ENCODE assay signal across 25 cellular contexts in genomic region chr10:51419416-51420093, GRCh38.
DNase-seq lines count a peak whose midpoint lies in the region; ATAC-seq, FAIRE-seq and TF ChIP-seq lines count a peak whose summit lies in the region.
"Had no signal": no experiment of that assay in that cellular context is flagged by ENCODE, and none has a peak within 500 bp of the region (broad histone marks: within the 10 kb centered on the region; RNA-seq: fewer than 3 reads in every experiment).

No MANE protein-coding gene starts in this region.

- peak overlapping the region in 1 of 2 donors; percentile 3 for H3K27ac Mint-ChIP-seq in activated naive CD4-positive, alpha-beta T cell treated with anti-CD3 and anti-CD28 coated beads, Interleukin-2, amount 50 U/mL, for 72 hours
- H3K27ac Mint-ChIP-seq: CD14-positive monocyte; CD4-positive, alpha-beta T cell; CD8-positive, alpha-beta memory T cell; GM23338; H9 had no signal

- H3K79me2 ChIP-seq in K562 (ENCODE audit: control insufficient read depth, insufficient read depth, low read length) = no peaks in the 10 kb centered on the region

- no peak for TF ChIP-seq CTCF in K562 (IDR thresholded peaks at IDR 0.05 in 2 of 3, conservative IDR thresholded peaks at IDR 0.05 in 1 of 3; ENCODE audit: insufficient read depth in 2 of 3, low read depth in 1 of 3, low read length in 3 of 3)
- TF ChIP-seq CTCF in heart left ventricle (IDR thresholded peaks at IDR 0.05) = no peak
- no peak for TF ChIP-seq CTCF in psoas muscle (IDR thresholded peaks at IDR 0.05)

- H3K36me3 ChIP-seq in K562 (ENCODE audit: control insufficient read depth, insufficient read depth, low read length) (no peaks in the 10 kb centered on the region), heart left ventricle (no peaks in the 10 kb centered on the region), psoas muscle (ENCODE audit: insufficient read depth in 1 of 2, low read depth in 1 of 2) (no peaks in the 10 kb centered on the region)
- H3K36me3 ChIP-seq: BE2C; BLaER1 treated with 17β-estradiol and CSF1 and Interleukin-3, amounts not matched to agents 10 nM and 100 nM had no signal

- H3K4me2 ChIP-seq in K562 (ENCODE audit: insufficient read depth, low read length) = no peak overlapping the region
- H3K4me2 ChIP-seq: A549; BLaER1 treated with 17β-estradiol and CSF1 and Interleukin-3, amounts not matched to agents 10 nM and 100 nM; GM23338 had no signal

- no peak for TF ChIP-seq EP300 in K562 (IDR thresholded peaks at IDR 0.05; ENCODE audit: low read length)

- no peaks in the 10 kb centered on the region for H3K27me3 ChIP-seq in K562 (ENCODE audit: control insufficient read depth in 2 of 2, insufficient read depth in 2 of 2, low read length in 2 of 2)
- no peaks in the 10 kb centered on the region for H3K27me3 ChIP-seq in heart left ventricle
- no peaks in the 10 kb centered on the region for H3K27me3 ChIP-seq in psoas muscle (ENCODE audit: insufficient read depth in 3 of 3, low read length in 2 of 3)
- H3K27me3 ChIP-seq: BE2C; BLaER1 treated with 17β-estradiol and CSF1 and Interleukin-3, amounts not matched to agents 10 nM and 100 nM had no signal

- H3K4me3 ChIP-seq in K562 (no peak overlapping the region), heart left ventricle (no peak overlapping the region), psoas muscle (no peak overlapping the region)
- H3K4me3 ChIP-seq: A549; BLaER1 treated with 17β-estradiol and CSF1 and Interleukin-3, amounts not matched to agents 10 nM and 100 nM; GM23338 had no signal

- intact Hi-C loops in K562 (cut with micrococcal nuclease) = no loop called here
- intact Hi-C loops in heart left ventricle (cut with DNase I) = loop anchor here in 9 of 10 donors (5.0 to 10.0 kb wide), 7 partner anchors 32 to 545 kb away; partner anchors contain the start of gene PRKG1 (in 5 of the 9)
- intact Hi-C loops in left ventricle myocardium superior (cut with micrococcal nuclease) = no loop called here
- intact Hi-C loops in psoas muscle (cut with DNase I) = loop anchor here (5.0 to 10.0 kb wide), 3 partner anchors 345 to 425 kb away; partner anchors contain the start of gene PRKG1 (in 2 of the 2)

- POLR2A ChIA-PET in K562 (lab: Yijun Ruan, JAX) = no interaction called here

- WGBS in K562 (ENCODE audit: insufficient coverage, low coverage, missing lambda C conversion rate) = 1% methylated on average over 3 of the region's 3 CpGs
- WGBS in heart left ventricle, 4 donors = 54 to 65% (median 58%) methylated on average over 3 of the region's 3 CpGs
- 39 to 54% (median 48%) methylated on average over 3 of the region's 3 CpGs for WGBS in psoas muscle, 3 donors

- peak in 1 of 4 experiments; percentile 13 for DNase-seq in K562 (ENCODE audit: extremely low read depth in 1 of 4, low spot score in 3 of 4)
- no peak for DNase-seq in heart left ventricle
- no peak for DNase-seq in left ventricle myocardium superior
- no peak for DNase-seq in psoas muscle
- no peak for DNase-seq in NCI-H510A treated with DMSO at 0.1 percent for 48 hours (lab: John Stamatoyannopoulos, UW)
- no peak for DNase-seq in NCI-H2171 treated with DMSO at 0.1 percent for 48 hours (lab: John Stamatoyannopoulos, UW)
- DNase-seq in activated naive CD4-positive, alpha-beta T cell treated with anti-CD3 and anti-CD28 coated beads, Interleukin-2, amount 50 U/mL, for 72 hours (ENCODE audit: low spot score in 2 of 2) = no peak
- DNase-seq: 8988T; ACHN; AML-193; BE2C; Calu3; CD4-positive, alpha-beta T cell; CD8-positive, alpha-beta memory T cell; DMS53; DMS79 treated with DMSO at 0.1 percent for 48 hours; GF-D8; H9 had no signal

- ATAC-seq in K562 = no peak
- peak; percentile 63 to 76 (median 69) for ATAC-seq in heart left ventricle
- peak; percentile 78 for ATAC-seq in left ventricle myocardium superior
- peak in 2 of 4 donors; percentile 67 to 70 for ATAC-seq in psoas muscle
- no peak for ATAC-seq in activated naive CD4-positive, alpha-beta T cell treated with anti-CD3 and anti-CD28 coated beads, Interleukin-2, amount 50 U/mL, for 72 hours
- ATAC-seq: A549, GM23338, HCT116 had no signal

- no peaks in the 10 kb centered on the region for H3K9me3 ChIP-seq in K562 (replicated peaks; ENCODE audit: control insufficient read depth, insufficient read depth, low read depth, low read length)
- H3K9me3 ChIP-seq in heart left ventricle = no peaks in the 10 kb centered on the region
- H3K9me3 ChIP-seq in psoas muscle = no peaks in the 10 kb centered on the region
- H3K9me3 ChIP-seq: A549; BE2C; BLaER1 treated with 17β-estradiol and CSF1 and Interleukin-3, amounts not matched to agents 10 nM and 100 nM had no signal

- no peak for FAIRE-seq in K562 (lab: Jason Lieb, UNC)
- FAIRE-seq: A549, GM12891, GM18507 had no signal

- in situ Hi-C loops in K562 (cut with MboI) = no loop called here

- CTCF ChIA-PET in K562 (lab: Yijun Ruan, JAX; ENCODE audit: low intra/inter-chr PET ratio) = no interaction called here

- no TSS peak for BruUV-seq in K562 (replicated peaks; lab: Mats Ljungman, UMichigan)

- no peaks in the 10 kb centered on the region for H3K36me3 Mint-ChIP-seq in activated naive CD4-positive, alpha-beta T cell treated with anti-CD3 and anti-CD28 coated beads, Interleukin-2, amount 50 U/mL, for 72 hours
- H3K36me3 Mint-ChIP-seq: CD14-positive monocyte; CD8-positive, alpha-beta memory T cell had no signal

- no peaks in the 10 kb centered on the region for H3K9me1 ChIP-seq in K562 (ENCODE audit: control insufficient read depth, insufficient read depth, low read length)

- no peaks in the 10 kb centered on the region for H4K20me1 ChIP-seq in K562 (replicated peaks; ENCODE audit: control insufficient read depth, insufficient read depth, low read length)
- H4K20me1 ChIP-seq: BLaER1 treated with 17β-estradiol and CSF1 and Interleukin-3, amounts not matched to agents 10 nM and 100 nM had no signal

- no peaks in the 10 kb centered on the region for H3K4me1 ChIP-seq in K562 (replicated peaks in 1 of 2; ENCODE audit: control insufficient read depth in 2 of 2, insufficient read depth in 2 of 2, low read length in 2 of 2)
- H3K4me1 ChIP-seq in heart left ventricle = peaks cover 0 to 46% (median 10%) of the 10 kb centered on the region in 12 donors
- peaks cover 31% of the 10 kb centered on the region for H3K4me1 ChIP-seq in psoas muscle
- H3K4me1 ChIP-seq: A549, BE2C had no signal

- H2AFZ ChIP-seq in K562 (ENCODE audit: low read depth, low read length) = no peak overlapping the region
- H2AFZ ChIP-seq: GM23338 had no signal

- H3K9me3 Mint-ChIP-seq in activated naive CD4-positive, alpha-beta T cell treated with anti-CD3 and anti-CD28 coated beads, Interleukin-2, amount 50 U/mL, for 72 hours = peaks cover 0 to 4% of the 10 kb centered on the region in 2 donors
- H3K9me3 Mint-ChIP-seq: CD14-positive monocyte; CD4-positive, alpha-beta T cell; GM23338; H9 had no signal

- no peak overlapping the region for H3K9ac ChIP-seq in K562 (ENCODE audit: insufficient read depth in 1 of 2, low read depth in 2 of 2, low read length in 2 of 2)
- H3K9ac ChIP-seq: BLaER1 treated with 17β-estradiol and CSF1 and Interleukin-3, amounts not matched to agents 10 nM and 100 nM had no signal

- TF ChIP-seq POLR2A in K562 (conservative IDR thresholded peaks at IDR 0.05) (no peak), heart left ventricle (IDR thresholded peaks at IDR 0.05) (no peak)

- TF ChIP-seq RAD21 in K562 (CRISPR knock-in tag; conservative IDR thresholded peaks at IDR 0.05 in 1 of 2, IDR thresholded peaks at IDR 0.05 in 1 of 2) = no peak

- H3K27ac ChIP-seq in K562 (ENCODE audit: extremely low read depth, low read depth, low read length) (no peak overlapping the region), heart left ventricle (peak overlapping the region in 11 of 12 donors; percentile 3 to 79 (median 57)), psoas muscle (peak overlapping the region; percentile 7)
- H3K27ac ChIP-seq: A549; BLaER1 treated with 17β-estradiol and CSF1 and Interleukin-3, amounts not matched to agents 10 nM and 100 nM had no signal

TF ChIP-seq in K562, 482 proteins besides CTCF, POLR2A, EP300 and RAD21:
- TF ChIP-seq ZNF655 (CRISPR knock-in tag; IDR thresholded peaks at IDR 0.05) (no peak), RFX1 (IDR thresholded peaks at IDR 0.05) (peak; percentile 11; the same call in 1 of the 2 replicates)

Comparison
In these comparisons a context has a peak if more than half of its experiments do, and no peak if none do; other contexts are left out.
1. intact Hi-C loops: an anchor here in heart left ventricle (5.0 to 10.0 kb wide) and psoas muscle (5.0 to 10.0 kb wide); none called in K562 and left ventricle myocardium superior.
2. ATAC-seq: peak in heart left ventricle (4 of 4) and left ventricle myocardium superior (single experiment); none in K562 (single experiment) and activated naive CD4-positive, alpha-beta T cell treated with anti-CD3 and anti-CD28 coated beads, Interleukin-2, amount 50 U/mL, for 72 hours (0 of 2).